Comparison of ENCODE assay signal across 16 cellular contexts in the genomic region with DNA sequence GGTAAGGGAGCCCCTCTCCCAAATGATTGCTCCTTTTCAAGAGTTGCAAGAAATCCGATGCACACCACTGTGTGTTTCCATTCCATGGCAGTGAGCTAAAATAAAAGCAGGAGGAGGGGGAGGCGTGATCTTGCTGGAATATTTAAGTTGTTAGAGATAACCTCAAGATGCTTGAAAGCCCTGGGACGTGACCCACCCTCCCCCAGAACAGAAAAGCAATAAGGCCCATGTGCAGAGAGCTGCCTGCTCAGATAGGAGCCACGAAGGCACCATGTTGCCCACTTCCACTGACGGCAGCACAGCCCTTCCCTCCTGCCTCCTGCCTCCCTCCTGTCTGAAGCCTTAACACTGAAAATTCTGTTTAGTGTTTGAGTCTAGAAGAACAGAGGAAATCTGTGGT.
DNase-seq lines count a peak whose midpoint lies in the region; ATAC-seq and TF ChIP-seq lines count a peak whose summit lies in the region.
"Had no signal": no experiment of that assay in that cellular context is flagged by ENCODE, and none has a peak within 500 bp of the region (broad histone marks: within the 10 kb centered on the region; RNA-seq: fewer than 3 reads in every experiment).

No MANE protein-coding gene starts in this region.

- H3K27me3 Mint-ChIP-seq in H9 (ENCODE audit: low read depth), result peaks cover 31% of the 10 kb centered on the region

- H3K27me3 ChIP-seq in BLaER1 (no peaks in the 10 kb centered on the region), H9 (ENCODE audit: insufficient read depth, low read length) (no peaks in the 10 kb centered on the region; the same call in 1 of the 2 replicates), esophagus muscularis mucosa (no peaks in the 10 kb centered on the region)

- H3K79me1 ChIP-seq in H9 (ENCODE audit: insufficient read depth, low read depth, low read length, poor library complexity, severe bottlenecking), result no peaks in the 10 kb centered on the region

- DNase-seq in H9 (no peak), esophagus muscularis mucosa (ENCODE audit: extremely low spot score) (peak; percentile 31), sciatic nerve (ENCODE audit: low spot score) (no peak), NCI-H748 (lab: John Stamatoyannopoulos, UW; ENCODE audit: unreplicated experiment) (no peak), epidermal melanocyte (ENCODE audit: insufficient read length, low spot score) (no peak), NCI-H146 (lab: John Stamatoyannopoulos, UW) (no peak)
- DNase-seq: 8988T; Caco-2; CD4-positive, alpha-beta T cell; GDM1; GM23248; HCEC 1CT; IMR-90 had no signal

- H3K36me3 ChIP-seq in BLaER1 (no peaks in the 10 kb centered on the region), esophagus muscularis mucosa (no peaks in the 10 kb centered on the region)

- H4K91ac ChIP-seq in H9 (ENCODE audit: insufficient read length, low read depth, low read length), result no peak overlapping the region

- no peak overlapping the region for H2BK15ac ChIP-seq in H9 (ENCODE audit: low read depth, low read length)

- no peak overlapping the region for H3T11ph ChIP-seq in H9 (ENCODE audit: low read length)

- H3K14ac ChIP-seq in H9 (ENCODE audit: insufficient read depth, low read length), result no peak overlapping the region

- H3K9me3 ChIP-seq in BLaER1, result peaks cover 21% of the 10 kb centered on the region
- no peaks in the 10 kb centered on the region for H3K9me3 ChIP-seq in H9 (ENCODE audit: control insufficient read depth, low read depth, low read length)
- H3K9me3 ChIP-seq in esophagus muscularis mucosa, result no peaks in the 10 kb centered on the region
- H3K9me3 ChIP-seq: Caco-2 had no signal

- no peak overlapping the region for H2BK12ac ChIP-seq in H9 (ENCODE audit: insufficient read length, low read depth, low read length)

- H3K4me2 ChIP-seq in BLaER1 (peak overlapping the region; percentile 56; the same call in 1 of the 2 replicates), H9 (ENCODE audit: insufficient read depth, insufficient read length, low read length) (no peak overlapping the region)

- no peak overlapping the region for H4K8ac ChIP-seq in H9 (replicated peaks; ENCODE audit: insufficient read length, low read depth, low read length)

- H3K79me2 ChIP-seq in H9 (ENCODE audit: insufficient read depth, low read length), result no peaks in the 10 kb centered on the region

- H2BK120ac ChIP-seq in H9 (ENCODE audit: low read depth, low read length, poor library complexity, severe bottlenecking), result no peak overlapping the region

- H3K4me1 ChIP-seq in BLaER1 (peaks cover 32% of the 10 kb centered on the region), H9 (ENCODE audit: insufficient read depth, low read length) (no peaks in the 10 kb centered on the region), esophagus muscularis mucosa (no peaks in the 10 kb centered on the region)
- H3K4me1 ChIP-seq: Caco-2 had no signal

- H4K20me1 ChIP-seq in BLaER1 (no peaks in the 10 kb centered on the region), H9 (ENCODE audit: control insufficient read depth, insufficient read depth, insufficient read length) (no peaks in the 10 kb centered on the region)

- peak overlapping the region; percentile 12 for H2AFZ ChIP-seq in H9 (ENCODE audit: low read length)
- H2AFZ ChIP-seq: GM23248 had no signal

- H2BK20ac ChIP-seq in H9 (ENCODE audit: low read depth, low read length, poor library complexity, severe bottlenecking), result no peak overlapping the region

- H3K36me3 Mint-ChIP-seq in H9 (ENCODE audit: insufficient read depth in 1 of 3, low read depth in 3 of 3), result no peaks in the 10 kb centered on the region; a peak in 1 of 7 replicates

- no peak overlapping the region for H3K27ac Mint-ChIP-seq in H9
- H3K27ac Mint-ChIP-seq: CD4-positive, alpha-beta T cell had no signal

- H2BK5ac ChIP-seq in H9 (ENCODE audit: insufficient read length, low read length), result no peak overlapping the region

- no peak overlapping the region for H3K4me3 Mint-ChIP-seq in H9
- H3K4me3 Mint-ChIP-seq: CD4-positive, alpha-beta T cell had no signal

- TF ChIP-seq CTCF in H9 (conservative IDR thresholded peaks at IDR 0.05) (no peak), esophagus muscularis mucosa (IDR thresholded peaks at IDR 0.05) (no peak)

- H2AK5ac ChIP-seq in H9 (ENCODE audit: insufficient read length, low read length), result no peak overlapping the region

- H3K4me1 Mint-ChIP-seq in H9, result no peaks in the 10 kb centered on the region

- no peak overlapping the region for H3K23ac ChIP-seq in H9 (ENCODE audit: insufficient read length, low read depth, low read length)

- H3K27ac ChIP-seq in BLaER1, result no peak overlapping the region
- H3K27ac ChIP-seq in H9 (ENCODE audit: insufficient read length, low read depth, low read length), result no peak overlapping the region
- no peak overlapping the region for H3K27ac ChIP-seq in esophagus muscularis mucosa (replicated peaks in 1 of 4)
- H3K27ac ChIP-seq: C4-2B, GM23248, HL-60 had no signal

- no peaks in the 10 kb centered on the region for H3K23me2 ChIP-seq in H9 (ENCODE audit: insufficient read length, low read depth, low read length, poor library complexity, severe bottlenecking)

- no peak overlapping the region for H3K4ac ChIP-seq in H9 (ENCODE audit: low read depth, low read length)

- H3K56ac ChIP-seq in H9 (ENCODE audit: insufficient read length, low read depth, low read length), result no peak overlapping the region

- H3K9me3 Mint-ChIP-seq in H9, result peaks cover 3 to 7% of the 10 kb centered on the region in 2 experiments; a peak in 4 of 5 replicates
- H3K9me3 Mint-ChIP-seq: CD4-positive, alpha-beta T cell had no signal

- intact Hi-C loops in esophagus muscularis mucosa (cut with DNase I) (no loop called here), sciatic nerve (cut with DNase I) (no loop called here)

- TF ChIP-seq POLR2A in esophagus muscularis mucosa (IDR thresholded peaks at IDR 0.05; ENCODE audit: low read depth), result no peak

- H3K9ac ChIP-seq in BLaER1, result no peak overlapping the region
- H3K9ac ChIP-seq in H9 (ENCODE audit: extremely low read depth, insufficient read length, low read length), result no peak overlapping the region
- H3K9ac ChIP-seq: GM23248 had no signal

- no peak overlapping the region for H3K18ac ChIP-seq in H9 (ENCODE audit: insufficient read length, low read depth, low read length)

- WGBS in H9 (ENCODE audit: extremely low coverage, insufficient read length, low lambda C conversion rate), result no CpG with 5 or more reads among the region's 5 CpGs
- 58% methylated on average over 5 of the region's 5 CpGs for WGBS in esophagus muscularis mucosa

- H3K4me3 ChIP-seq in BLaER1 (no peak overlapping the region), esophagus muscularis mucosa (no peak overlapping the region)
- H3K4me3 ChIP-seq: GM23248 had no signal

- ATAC-seq in sciatic nerve, result peak; percentile 35

- H4K5ac ChIP-seq in H9 (ENCODE audit: insufficient read length, low read depth, low read length), result no peak overlapping the region

- no peak for TF ChIP-seq EP300 in esophagus muscularis mucosa (IDR thresholded peaks at IDR 0.05)
